ENCODE assay signal across 1 cellular context in the genomic region with DNA sequence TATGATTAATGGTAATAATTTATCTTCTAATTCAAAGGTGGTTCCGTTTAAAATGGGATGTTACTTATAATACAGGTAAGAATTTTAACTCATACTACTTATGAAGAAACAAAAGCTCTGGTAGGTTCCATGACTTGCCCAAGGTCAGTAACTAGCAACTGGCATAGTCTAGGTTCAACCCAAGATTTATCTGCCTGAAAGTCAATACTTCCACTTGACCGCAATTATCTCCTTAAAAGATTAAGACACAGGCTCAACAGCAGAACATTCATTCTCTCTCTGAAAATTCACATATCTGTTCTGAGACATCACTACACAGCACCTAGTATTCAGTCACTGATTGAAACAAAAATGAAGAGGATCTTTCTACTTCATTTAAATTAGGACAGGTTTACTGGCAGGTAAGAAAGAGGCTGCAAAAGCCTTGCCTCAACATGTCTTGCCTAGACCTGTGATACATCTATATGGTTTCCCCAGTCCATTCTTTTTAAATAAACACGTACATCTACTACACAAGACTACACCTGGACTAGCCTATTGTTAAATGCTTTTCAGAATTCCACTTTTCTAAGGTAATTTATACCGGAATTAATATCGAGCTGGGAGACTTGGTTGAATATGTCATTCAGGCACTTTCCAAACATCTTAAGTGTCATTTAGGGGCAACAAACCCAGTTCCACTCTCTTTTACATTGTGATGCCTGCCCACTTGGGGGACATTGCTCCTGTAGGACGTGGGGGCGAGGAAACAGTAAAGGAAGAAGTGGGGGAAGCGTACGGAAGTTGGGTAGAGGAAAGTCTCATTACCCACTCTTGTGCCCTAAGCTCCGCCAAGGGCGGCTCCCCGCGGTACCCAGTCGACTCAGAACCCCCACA.
TF ChIP-seq lines count a peak whose summit lies in the region.

No MANE protein-coding gene starts in this region.

TF ChIP-seq in endothelial cell of umbilical vein, 7 proteins besides CTCF, POLR2A, EP300 and RAD21:
- TF ChIP-seq MYC (IDR thresholded peaks at IDR 0.05; ENCODE audit: low read depth, low read length), result no peak
- no peak for TF ChIP-seq JUN (IDR thresholded peaks at IDR 0.05; ENCODE audit: borderline replicate concordance, insufficient read depth, insufficient read length, low read depth)
- no peak for TF ChIP-seq POLR2AphosphoS5 (IDR thresholded peaks at IDR 0.05; ENCODE audit: insufficient read depth, low read depth, low read length)
- no peak for TF ChIP-seq FOS (IDR thresholded peaks at IDR 0.05; ENCODE audit: borderline replicate concordance, insufficient read depth, low read length)
- TF ChIP-seq, protein P1, sequence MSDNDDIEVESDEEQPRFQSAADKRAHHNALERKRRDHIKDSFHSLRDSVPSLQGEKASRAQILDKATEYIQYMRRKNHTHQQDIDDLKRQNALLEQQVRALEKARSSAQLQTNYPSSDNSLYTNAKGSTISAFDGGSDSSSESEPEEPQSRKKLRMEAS (IDR thresholded peaks at IDR 0.05; ENCODE audit: insufficient read depth, insufficient read length), result no peak
- TF ChIP-seq EZH2 (IDR thresholded peaks at IDR 0.05; ENCODE audit: borderline replicate concordance, low read depth, low read length, severe bottlenecking), result no peak
- TF ChIP-seq GATA2 (IDR thresholded peaks at IDR 0.05; ENCODE audit: insufficient read depth, insufficient read length, low read depth, low read length), result no peak
